In the genomic region with DNA sequence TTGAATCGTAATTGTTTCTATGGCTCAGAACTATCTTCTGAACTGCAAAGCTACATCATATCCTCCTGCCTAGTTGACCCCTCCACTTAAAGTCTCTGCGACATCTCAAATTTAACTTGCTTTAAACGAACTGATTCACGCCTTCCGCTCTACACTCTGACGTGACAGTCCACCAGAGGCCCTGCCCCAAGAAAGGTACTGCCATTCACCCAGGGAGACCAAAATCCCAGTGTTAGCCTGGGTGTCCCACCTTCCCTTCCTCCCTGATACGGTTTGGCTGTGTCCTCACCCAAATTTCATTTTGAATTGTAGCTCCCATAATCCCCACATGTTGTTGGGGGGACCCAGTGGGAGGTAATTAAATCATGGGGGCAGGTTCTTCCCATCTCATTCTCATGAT, we compare ENCODE assay signal across 17 cellular contexts.
DNase-seq lines count a peak whose midpoint lies in the region; ATAC-seq and TF ChIP-seq lines count a peak whose summit lies in the region.
"Had no signal": no experiment of that assay in that cellular context is flagged by ENCODE, and none has a peak within 500 bp of the region (broad histone marks: within the 10 kb centered on the region; RNA-seq: fewer than 3 reads in every experiment).

No MANE protein-coding gene starts in this region.

- peaks cover 2% of the 10 kb centered on the region for H3K27me3 Mint-ChIP-seq in endothelial cell (ENCODE audit: unreplicated experiment)

- intact Hi-C loops in ascending aorta (cut with DNase I) = loop anchor here (2.0 to 5.0 kb wide), 2 partner anchors 51 to 90 kb away; partner anchors contain the start of gene CPXM2

- H3K4me1 Mint-ChIP-seq in endothelial cell (ENCODE audit: unreplicated experiment) = peaks cover 14% of the 10 kb centered on the region

- no peak overlapping the region for H3K9ac ChIP-seq in muscle layer of colon (ENCODE audit: low read length)
- H3K9ac ChIP-seq in stomach smooth muscle (ENCODE audit: low read length in 2 of 2) = peak overlapping the region; percentile 14 to 33

- peaks cover 18 to 25% of the 10 kb centered on the region in 2 donors for H3K36me3 ChIP-seq in ascending aorta
- H3K36me3 ChIP-seq in muscle layer of colon (ENCODE audit: insufficient read depth, low read length) = peaks cover 1% of the 10 kb centered on the region
- H3K36me3 ChIP-seq in stomach smooth muscle (ENCODE audit: control insufficient read depth in 2 of 2, insufficient read depth in 2 of 2, low read length in 2 of 2) = peaks cover 9 to 13% of the 10 kb centered on the region in 2 donors
- H3K36me3 ChIP-seq: SJSA1 had no signal

- H3K27ac ChIP-seq in ascending aorta (peak overlapping the region; percentile 79 to 89), muscle layer of colon (ENCODE audit: low read depth, low read length) (peak overlapping the region; percentile 19), stomach smooth muscle (ENCODE audit: low read length) (peak overlapping the region; percentile 82)
- H3K27ac ChIP-seq: PC-9, SJSA1 had no signal

- H3K27ac Mint-ChIP-seq in endothelial cell (ENCODE audit: unreplicated experiment) = peak overlapping the region; percentile 74

- H3K4me3 Mint-ChIP-seq in endothelial cell (ENCODE audit: unreplicated experiment) = no peak overlapping the region
- H3K4me3 Mint-ChIP-seq: H9 had no signal

- H3K36me3 Mint-ChIP-seq in endothelial cell (ENCODE audit: low read depth, unreplicated experiment) = no peaks in the 10 kb centered on the region

- DNase-seq in ascending aorta (ENCODE audit: low spot score in 2 of 2) (peak in 1 of 2 donors; percentile 50), endothelial cell (ENCODE audit: low spot score) (no peak), NCI-H1092 (lab: John Stamatoyannopoulos, UW) (no peak), globus pallidus (ENCODE audit: low spot score) (no peak)
- DNase-seq: AML-193, COR-L47, H9, NCI-H1436, NCI-H2081, NCI-H2227 treated with DMSO at 0.1 percent for 48 hours, NCI-H524, PC-9 had no signal

- no peak for TF ChIP-seq CTCF in ascending aorta (IDR thresholded peaks at IDR 0.05)
- TF ChIP-seq CTCF in endothelial cell (IDR thresholded peaks at IDR 0.05; ENCODE audit: unreplicated experiment) = no peak

- H3K9me3 ChIP-seq in ascending aorta = no peaks in the 10 kb centered on the region
- H3K9me3 ChIP-seq in muscle layer of colon (ENCODE audit: low read length) = no peaks in the 10 kb centered on the region
- H3K9me3 ChIP-seq in stomach smooth muscle (ENCODE audit: control insufficient read depth in 2 of 2, low read length in 2 of 2) = no peaks in the 10 kb centered on the region
- H3K9me3 ChIP-seq: SJSA1 had no signal

- H3K9me3 Mint-ChIP-seq in endothelial cell (ENCODE audit: unreplicated experiment) = no peaks in the 10 kb centered on the region

- H3K4me3 ChIP-seq in ascending aorta (peak overlapping the region in 1 of 2 donors; percentile 16), muscle layer of colon (ENCODE audit: low read depth in 1 of 2, low read length in 2 of 2) (no peak overlapping the region), stomach smooth muscle (ENCODE audit: low read length in 2 of 2) (peak overlapping the region in 1 of 2 donors; percentile 36)
- H3K4me3 ChIP-seq: PC-9, SJSA1 had no signal

- no peaks in the 10 kb centered on the region for H3K27me3 ChIP-seq in ascending aorta
- no peaks in the 10 kb centered on the region for H3K27me3 ChIP-seq in muscle layer of colon (ENCODE audit: control insufficient read depth in 1 of 2, insufficient read depth in 2 of 2, low read length in 2 of 2)
- H3K27me3 ChIP-seq in stomach smooth muscle (ENCODE audit: control insufficient read depth in 1 of 2, insufficient read depth in 2 of 2, low read length in 2 of 2) = no peaks in the 10 kb centered on the region
- H3K27me3 ChIP-seq: SJSA1 had no signal

- ATAC-seq in GM18517 (IDR thresholded peaks at IDR 0.05; ENCODE audit: unreplicated experiment) (no peak), HG03520 (IDR thresholded peaks at IDR 0.05; ENCODE audit: unreplicated experiment) (no peak)

- peaks cover 0 to 21% of the 10 kb centered on the region in 2 donors for H3K4me1 ChIP-seq in ascending aorta
- peaks cover 8% of the 10 kb centered on the region for H3K4me1 ChIP-seq in muscle layer of colon (ENCODE audit: insufficient read depth, low read length)
- H3K4me1 ChIP-seq in stomach smooth muscle (ENCODE audit: control insufficient read depth, insufficient read depth, low read length) = peaks cover 24% of the 10 kb centered on the region
- H3K4me1 ChIP-seq: SJSA1 had no signal

Comparison
In these comparisons a context has a peak if more than half of its experiments do, and no peak if none do; other contexts are left out.
1. H3K27ac ChIP-seq: peak in every context shown above with its lines; median percentile 84 in ascending aorta; 82 in stomach smooth muscle; 19 in muscle layer of colon.